Comparison of ENCODE assay signal across 1 cellular context in the genomic region with DNA sequence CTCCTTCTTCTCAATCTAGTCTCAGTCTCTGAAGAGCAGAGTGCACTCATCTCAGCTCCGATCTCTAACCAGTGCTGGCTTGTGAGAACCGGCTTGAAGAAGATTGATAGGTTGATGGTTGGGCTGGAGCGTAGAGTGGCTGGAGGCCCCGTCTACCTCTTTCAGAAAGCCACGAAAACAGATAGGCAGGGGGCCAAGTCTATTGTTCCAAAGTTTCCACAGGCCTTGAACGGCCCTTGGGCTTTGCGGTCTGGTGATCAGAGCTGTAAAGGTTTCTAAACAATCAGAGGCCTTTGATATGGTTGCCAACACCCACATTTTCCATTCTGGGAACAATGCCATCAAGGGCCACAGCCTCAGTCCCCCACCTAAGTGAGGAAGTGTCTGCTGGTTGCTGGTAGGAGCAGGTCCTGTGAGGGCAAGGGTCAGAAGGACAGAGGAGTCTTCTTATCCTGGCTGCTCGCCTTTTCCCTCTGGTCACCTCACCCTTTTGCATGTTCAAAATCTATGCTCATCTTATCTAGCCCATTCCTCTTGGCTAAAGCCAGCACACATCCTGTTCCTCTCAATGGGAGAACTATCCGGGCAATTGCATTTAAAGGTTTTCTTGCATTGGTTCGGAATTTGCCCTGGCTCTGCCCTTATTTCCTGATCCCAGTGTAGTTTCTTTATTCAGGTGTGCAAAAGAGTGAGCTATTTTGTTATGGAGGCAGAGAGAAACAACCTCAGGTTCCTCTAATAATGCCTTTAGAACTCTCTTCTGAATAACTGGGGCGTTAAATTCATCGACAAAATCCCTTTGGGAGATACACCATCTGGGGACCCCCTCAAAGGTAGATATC.
TF ChIP-seq lines count a peak whose summit lies in the region.

No MANE protein-coding gene starts in this region.

TF ChIP-seq in K562, 482 proteins besides CTCF, POLR2A, EP300 and RAD21 (continued from another document and continues in another):
- TF ChIP-seq, protein P1, sequence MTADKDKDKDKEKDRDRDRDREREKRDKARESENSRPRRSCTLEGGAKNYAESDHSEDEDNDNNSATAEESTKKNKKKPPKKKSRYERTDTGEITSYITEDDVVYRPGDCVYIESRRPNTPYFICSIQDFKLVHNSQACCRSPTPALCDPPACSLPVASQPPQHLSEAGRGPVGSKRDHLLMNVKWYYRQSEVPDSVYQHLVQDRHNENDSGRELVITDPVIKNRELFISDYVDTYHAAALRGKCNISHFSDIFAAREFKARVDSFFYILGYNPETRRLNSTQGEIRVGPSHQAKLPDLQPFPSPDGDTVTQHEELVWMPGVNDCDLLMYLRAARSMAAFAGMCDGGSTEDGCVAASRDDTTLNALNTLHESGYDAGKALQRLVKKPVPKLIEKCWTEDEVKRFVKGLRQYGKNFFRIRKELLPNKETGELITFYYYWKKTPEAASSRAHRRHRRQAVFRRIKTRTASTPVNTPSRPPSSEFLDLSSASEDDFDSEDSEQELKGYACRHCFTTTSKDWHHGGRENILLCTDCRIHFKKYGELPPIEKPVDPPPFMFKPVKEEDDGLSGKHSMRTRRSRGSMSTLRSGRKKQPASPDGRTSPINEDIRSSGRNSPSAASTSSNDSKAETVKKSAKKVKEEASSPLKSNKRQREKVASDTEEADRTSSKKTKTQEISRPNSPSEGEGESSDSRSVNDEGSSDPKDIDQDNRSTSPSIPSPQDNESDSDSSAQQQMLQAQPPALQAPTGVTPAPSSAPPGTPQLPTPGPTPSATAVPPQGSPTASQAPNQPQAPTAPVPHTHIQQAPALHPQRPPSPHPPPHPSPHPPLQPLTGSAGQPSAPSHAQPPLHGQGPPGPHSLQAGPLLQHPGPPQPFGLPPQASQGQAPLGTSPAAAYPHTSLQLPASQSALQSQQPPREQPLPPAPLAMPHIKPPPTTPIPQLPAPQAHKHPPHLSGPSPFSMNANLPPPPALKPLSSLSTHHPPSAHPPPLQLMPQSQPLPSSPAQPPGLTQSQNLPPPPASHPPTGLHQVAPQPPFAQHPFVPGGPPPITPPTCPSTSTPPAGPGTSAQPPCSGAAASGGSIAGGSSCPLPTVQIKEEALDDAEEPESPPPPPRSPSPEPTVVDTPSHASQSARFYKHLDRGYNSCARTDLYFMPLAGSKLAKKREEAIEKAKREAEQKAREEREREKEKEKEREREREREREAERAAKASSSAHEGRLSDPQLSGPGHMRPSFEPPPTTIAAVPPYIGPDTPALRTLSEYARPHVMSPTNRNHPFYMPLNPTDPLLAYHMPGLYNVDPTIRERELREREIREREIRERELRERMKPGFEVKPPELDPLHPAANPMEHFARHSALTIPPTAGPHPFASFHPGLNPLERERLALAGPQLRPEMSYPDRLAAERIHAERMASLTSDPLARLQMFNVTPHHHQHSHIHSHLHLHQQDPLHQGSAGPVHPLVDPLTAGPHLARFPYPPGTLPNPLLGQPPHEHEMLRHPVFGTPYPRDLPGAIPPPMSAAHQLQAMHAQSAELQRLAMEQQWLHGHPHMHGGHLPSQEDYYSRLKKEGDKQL (CRISPR knock-in tag; IDR thresholded peaks at IDR 0.05; ENCODE audit: borderline replicate concordance) = no peak
- TF ChIP-seq DMBX1 (CRISPR knock-in tag; IDR thresholded peaks at IDR 0.05; ENCODE audit: borderline replicate concordance) = peak; percentile 71
- TF ChIP-seq ZNF445 (CRISPR knock-in tag; IDR thresholded peaks at IDR 0.05; ENCODE audit: low read depth) = no peak
- no peak for TF ChIP-seq HDAC8 (tag; IDR thresholded peaks at IDR 0.05)
- peak; percentile 57 for TF ChIP-seq CBFA2T2 (conservative IDR thresholded peaks at IDR 0.05)
- TF ChIP-seq NCOA2 (IDR thresholded peaks at IDR 0.05; ENCODE audit: partially characterized antibody in 2 of 2) = no peak
- no peak; the same call in 1 of the 2 replicates for TF ChIP-seq RAD51 (IDR thresholded peaks at IDR 0.05; ENCODE audit: borderline replicate concordance, low read depth)
- TF ChIP-seq DDX20 (tag; IDR thresholded peaks at IDR 0.05; ENCODE audit: low read depth) = no peak
- TF ChIP-seq, protein P2, sequence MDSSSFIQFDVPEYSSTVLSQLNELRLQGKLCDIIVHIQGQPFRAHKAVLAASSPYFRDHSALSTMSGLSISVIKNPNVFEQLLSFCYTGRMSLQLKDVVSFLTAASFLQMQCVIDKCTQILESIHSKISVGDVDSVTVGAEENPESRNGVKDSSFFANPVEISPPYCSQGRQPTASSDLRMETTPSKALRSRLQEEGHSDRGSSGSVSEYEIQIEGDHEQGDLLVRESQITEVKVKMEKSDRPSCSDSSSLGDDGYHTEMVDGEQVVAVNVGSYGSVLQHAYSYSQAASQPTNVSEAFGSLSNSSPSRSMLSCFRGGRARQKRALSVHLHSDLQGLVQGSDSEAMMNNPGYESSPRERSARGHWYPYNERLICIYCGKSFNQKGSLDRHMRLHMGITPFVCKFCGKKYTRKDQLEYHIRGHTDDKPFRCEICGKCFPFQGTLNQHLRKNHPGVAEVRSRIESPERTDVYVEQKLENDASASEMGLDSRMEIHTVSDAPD (CRISPR knock-in tag; IDR thresholded peaks at IDR 0.05) = no peak
- no peak for TF ChIP-seq HNRNPL (IDR thresholded peaks at IDR 0.05; ENCODE audit: low read depth, low read length)
- TF ChIP-seq, protein P3, sequence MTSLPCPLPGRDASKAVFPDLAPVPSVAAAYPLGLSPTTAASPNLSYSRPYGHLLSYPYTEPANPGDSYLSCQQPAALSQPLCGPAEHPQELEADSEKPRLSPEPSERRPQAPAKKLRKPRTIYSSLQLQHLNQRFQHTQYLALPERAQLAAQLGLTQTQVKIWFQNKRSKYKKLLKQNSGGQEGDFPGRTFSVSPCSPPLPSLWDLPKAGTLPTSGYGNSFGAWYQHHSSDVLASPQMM (CRISPR knock-in tag; IDR thresholded peaks at IDR 0.05) = no peak
- TF ChIP-seq ZNF695 (CRISPR knock-in tag; IDR thresholded peaks at IDR 0.05) = no peak
- TF ChIP-seq, protein P4, sequence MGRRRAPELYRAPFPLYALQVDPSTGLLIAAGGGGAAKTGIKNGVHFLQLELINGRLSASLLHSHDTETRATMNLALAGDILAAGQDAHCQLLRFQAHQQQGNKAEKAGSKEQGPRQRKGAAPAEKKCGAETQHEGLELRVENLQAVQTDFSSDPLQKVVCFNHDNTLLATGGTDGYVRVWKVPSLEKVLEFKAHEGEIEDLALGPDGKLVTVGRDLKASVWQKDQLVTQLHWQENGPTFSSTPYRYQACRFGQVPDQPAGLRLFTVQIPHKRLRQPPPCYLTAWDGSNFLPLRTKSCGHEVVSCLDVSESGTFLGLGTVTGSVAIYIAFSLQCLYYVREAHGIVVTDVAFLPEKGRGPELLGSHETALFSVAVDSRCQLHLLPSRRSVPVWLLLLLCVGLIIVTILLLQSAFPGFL (CRISPR knock-in tag; IDR thresholded peaks at IDR 0.05) = no peak
- no peak for TF ChIP-seq ARHGAP35 (IDR thresholded peaks at IDR 0.05; ENCODE audit: partially characterized antibody)
- TF ChIP-seq, protein P5, sequence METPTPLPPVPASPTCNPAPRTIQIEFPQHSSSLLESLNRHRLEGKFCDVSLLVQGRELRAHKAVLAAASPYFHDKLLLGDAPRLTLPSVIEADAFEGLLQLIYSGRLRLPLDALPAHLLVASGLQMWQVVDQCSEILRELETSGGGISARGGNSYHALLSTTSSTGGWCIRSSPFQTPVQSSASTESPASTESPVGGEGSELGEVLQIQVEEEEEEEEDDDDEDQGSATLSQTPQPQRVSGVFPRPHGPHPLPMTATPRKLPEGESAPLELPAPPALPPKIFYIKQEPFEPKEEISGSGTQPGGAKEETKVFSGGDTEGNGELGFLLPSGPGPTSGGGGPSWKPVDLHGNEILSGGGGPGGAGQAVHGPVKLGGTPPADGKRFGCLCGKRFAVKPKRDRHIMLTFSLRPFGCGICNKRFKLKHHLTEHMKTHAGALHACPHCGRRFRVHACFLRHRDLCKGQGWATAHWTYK (CRISPR knock-in tag; IDR thresholded peaks at IDR 0.05) = peak; percentile 76; the same call in 1 of the 2 replicates
- TF ChIP-seq SIX5 (IDR thresholded peaks at IDR 0.05; ENCODE audit: borderline replicate concordance in 1 of 2, insufficient read depth in 1 of 2, low read depth in 1 of 2, low read length in 2 of 2) = no peak
- TF ChIP-seq, protein P6, sequence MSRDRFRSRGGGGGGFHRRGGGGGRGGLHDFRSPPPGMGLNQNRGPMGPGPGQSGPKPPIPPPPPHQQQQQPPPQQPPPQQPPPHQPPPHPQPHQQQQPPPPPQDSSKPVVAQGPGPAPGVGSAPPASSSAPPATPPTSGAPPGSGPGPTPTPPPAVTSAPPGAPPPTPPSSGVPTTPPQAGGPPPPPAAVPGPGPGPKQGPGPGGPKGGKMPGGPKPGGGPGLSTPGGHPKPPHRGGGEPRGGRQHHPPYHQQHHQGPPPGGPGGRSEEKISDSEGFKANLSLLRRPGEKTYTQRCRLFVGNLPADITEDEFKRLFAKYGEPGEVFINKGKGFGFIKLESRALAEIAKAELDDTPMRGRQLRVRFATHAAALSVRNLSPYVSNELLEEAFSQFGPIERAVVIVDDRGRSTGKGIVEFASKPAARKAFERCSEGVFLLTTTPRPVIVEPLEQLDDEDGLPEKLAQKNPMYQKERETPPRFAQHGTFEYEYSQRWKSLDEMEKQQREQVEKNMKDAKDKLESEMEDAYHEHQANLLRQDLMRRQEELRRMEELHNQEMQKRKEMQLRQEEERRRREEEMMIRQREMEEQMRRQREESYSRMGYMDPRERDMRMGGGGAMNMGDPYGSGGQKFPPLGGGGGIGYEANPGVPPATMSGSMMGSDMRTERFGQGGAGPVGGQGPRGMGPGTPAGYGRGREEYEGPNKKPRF (IDR thresholded peaks at IDR 0.05; ENCODE audit: low read depth, low read length) = no peak
- TF ChIP-seq, protein P7, sequence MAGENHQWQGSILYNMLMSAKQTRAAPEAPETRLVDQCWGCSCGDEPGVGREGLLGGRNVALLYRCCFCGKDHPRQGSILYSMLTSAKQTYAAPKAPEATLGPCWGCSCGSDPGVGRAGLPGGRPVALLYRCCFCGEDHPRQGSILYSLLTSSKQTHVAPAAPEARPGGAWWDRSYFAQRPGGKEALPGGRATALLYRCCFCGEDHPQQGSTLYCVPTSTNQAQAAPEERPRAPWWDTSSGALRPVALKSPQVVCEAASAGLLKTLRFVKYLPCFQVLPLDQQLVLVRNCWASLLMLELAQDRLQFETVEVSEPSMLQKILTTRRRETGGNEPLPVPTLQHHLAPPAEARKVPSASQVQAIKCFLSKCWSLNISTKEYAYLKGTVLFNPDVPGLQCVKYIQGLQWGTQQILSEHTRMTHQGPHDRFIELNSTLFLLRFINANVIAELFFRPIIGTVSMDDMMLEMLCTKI (IDR thresholded peaks at IDR 0.05; ENCODE audit: partially characterized antibody) = no peak
- peak; percentile 85 for TF ChIP-seq MEF2D (tag; conservative IDR thresholded peaks at IDR 0.05; ENCODE audit: low read depth)
- TF ChIP-seq FOSL1 (tag; conservative IDR thresholded peaks at IDR 0.05) = peak; percentile 78
- no peak for TF ChIP-seq TFAM (CRISPR knock-in tag; conservative IDR thresholded peaks at IDR 0.05)
- TF ChIP-seq ZNF766 (CRISPR knock-in tag; conservative IDR thresholded peaks at IDR 0.05) = peak; percentile 93
- no peak for TF ChIP-seq TEAD2 (tag; IDR thresholded peaks at IDR 0.05)
- peak; percentile 40 for TF ChIP-seq GABPA (tag; conservative IDR thresholded peaks at IDR 0.05; ENCODE audit: low read depth)
- TF ChIP-seq, protein P8, sequence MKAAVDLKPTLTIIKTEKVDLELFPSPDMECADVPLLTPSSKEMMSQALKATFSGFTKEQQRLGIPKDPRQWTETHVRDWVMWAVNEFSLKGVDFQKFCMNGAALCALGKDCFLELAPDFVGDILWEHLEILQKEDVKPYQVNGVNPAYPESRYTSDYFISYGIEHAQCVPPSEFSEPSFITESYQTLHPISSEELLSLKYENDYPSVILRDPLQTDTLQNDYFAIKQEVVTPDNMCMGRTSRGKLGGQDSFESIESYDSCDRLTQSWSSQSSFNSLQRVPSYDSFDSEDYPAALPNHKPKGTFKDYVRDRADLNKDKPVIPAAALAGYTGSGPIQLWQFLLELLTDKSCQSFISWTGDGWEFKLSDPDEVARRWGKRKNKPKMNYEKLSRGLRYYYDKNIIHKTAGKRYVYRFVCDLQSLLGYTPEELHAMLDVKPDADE (conservative IDR thresholded peaks at IDR 0.05; ENCODE audit: control insufficient read depth, low read depth, low read length) = no peak
- no peak for TF ChIP-seq SUPT5H (IDR thresholded peaks at IDR 0.05)
- peak; percentile 80 for TF ChIP-seq NCOR1 (IDR thresholded peaks at IDR 0.05)
- TF ChIP-seq MCM7 (IDR thresholded peaks at IDR 0.05) = no peak
- TF ChIP-seq C11orf30 (IDR thresholded peaks at IDR 0.05; ENCODE audit: low read depth) = no peak
- TF ChIP-seq POLR3A (IDR thresholded peaks at IDR 0.05; ENCODE audit: borderline replicate concordance, extremely low read depth, insufficient read depth, insufficient read length) = no peak
- TF ChIP-seq ETV6 (IDR thresholded peaks at IDR 0.05; ENCODE audit: borderline replicate concordance in 1 of 2, low read depth in 2 of 2, low read length in 1 of 2) = no peak
- no peak for TF ChIP-seq ETV6 (CRISPR knock-in tag; IDR thresholded peaks at IDR 0.05; ENCODE audit: borderline replicate concordance)
- peak; percentile 91 for TF ChIP-seq RNF2 (IDR thresholded peaks at IDR 0.05)
- TF ChIP-seq CEBPG (CRISPR knock-in tag; IDR thresholded peaks at IDR 0.05) = no peak
- no peak for TF ChIP-seq CEBPG (tag; conservative IDR thresholded peaks at IDR 0.05 in 1 of 2, IDR thresholded peaks at IDR 0.05 in 1 of 2)
- no peak for TF ChIP-seq XRCC5 (IDR thresholded peaks at IDR 0.05; ENCODE audit: low read depth, low read length)
- TF ChIP-seq, protein P9, sequence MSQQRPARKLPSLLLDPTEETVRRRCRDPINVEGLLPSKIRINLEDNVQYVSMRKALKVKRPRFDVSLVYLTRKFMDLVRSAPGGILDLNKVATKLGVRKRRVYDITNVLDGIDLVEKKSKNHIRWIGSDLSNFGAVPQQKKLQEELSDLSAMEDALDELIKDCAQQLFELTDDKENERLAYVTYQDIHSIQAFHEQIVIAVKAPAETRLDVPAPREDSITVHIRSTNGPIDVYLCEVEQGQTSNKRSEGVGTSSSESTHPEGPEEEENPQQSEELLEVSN (IDR thresholded peaks at IDR 0.05; ENCODE audit: borderline replicate concordance in 1 of 2, extremely low read depth in 1 of 2, insufficient read depth in 1 of 2, insufficient read length in 1 of 2, low read depth in 1 of 2, low read length in 1 of 2, poor library complexity in 1 of 2, severe bottlenecking in 1 of 2) = no peak
- TF ChIP-seq, protein P10, sequence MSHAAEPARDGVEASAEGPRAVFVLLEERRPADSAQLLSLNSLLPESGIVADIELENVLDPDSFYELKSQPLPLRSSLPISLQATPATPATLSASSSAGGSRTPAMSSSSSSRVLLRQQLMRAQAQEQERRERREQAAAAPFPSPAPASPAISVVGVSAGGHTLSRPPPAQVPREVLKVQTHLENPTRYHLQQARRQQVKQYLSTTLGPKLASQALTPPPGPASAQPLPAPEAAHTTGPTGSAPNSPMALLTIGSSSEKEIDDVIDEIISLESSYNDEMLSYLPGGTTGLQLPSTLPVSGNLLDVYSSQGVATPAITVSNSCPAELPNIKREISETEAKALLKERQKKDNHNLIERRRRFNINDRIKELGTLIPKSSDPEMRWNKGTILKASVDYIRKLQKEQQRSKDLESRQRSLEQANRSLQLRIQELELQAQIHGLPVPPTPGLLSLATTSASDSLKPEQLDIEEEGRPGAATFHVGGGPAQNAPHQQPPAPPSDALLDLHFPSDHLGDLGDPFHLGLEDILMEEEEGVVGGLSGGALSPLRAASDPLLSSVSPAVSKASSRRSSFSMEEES (CRISPR knock-in tag; IDR thresholded peaks at IDR 0.05) = no peak
